Comparison of ENCODE assay signal across 1 cellular context in genomic region chr16:31111881-31112466, GRCh38.
TF ChIP-seq lines count a peak whose summit lies in the region.

No MANE protein-coding gene starts in this region.

TF ChIP-seq in endothelial cell of umbilical vein, 7 proteins besides CTCF, POLR2A, EP300 and RAD21:
- TF ChIP-seq JUN (IDR thresholded peaks at IDR 0.05; ENCODE audit: borderline replicate concordance, insufficient read depth, insufficient read length, low read depth) = no peak
